31 cellular contexts compared by ENCODE assay signal in the genomic region with DNA sequence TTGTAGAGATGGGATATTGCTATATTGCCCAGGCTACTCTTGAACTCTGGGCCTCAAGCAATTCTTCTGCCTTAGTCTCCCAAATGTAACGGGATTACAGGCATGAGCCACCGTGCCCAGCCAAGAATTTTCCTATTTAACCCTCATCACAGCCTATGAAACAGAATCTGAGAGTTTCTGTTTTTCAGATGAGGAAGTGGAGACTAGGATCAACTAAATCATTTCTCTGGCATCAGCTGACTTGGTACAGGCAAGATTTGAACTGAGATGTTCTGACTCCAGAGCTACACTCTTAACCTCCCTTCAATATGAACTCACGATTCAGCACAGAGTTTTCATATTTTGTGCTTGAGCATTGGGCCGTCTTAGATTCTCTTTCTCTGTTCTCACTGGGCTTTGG. TPM values are rescaled to one million over a fixed set of nuclear protein-coding genes. Genes with fewer than 3 reads are reported as not detected.
"Had no signal": no experiment of that assay in that cellular context is flagged by ENCODE, and none has a peak within 500 bp of the region (broad histone marks: within the 10 kb centered on the region; RNA-seq: fewer than 3 reads in every experiment).

No MANE protein-coding gene starts in this region.

- ATAC-seq: activated CD4-positive, CD25-positive, alpha-beta regulatory T cell treated with anti-CD3 and anti-CD28 coated beads, Interleukin-2, amount 50 U/mL, for 24 hours; activated CD8-positive, alpha-beta T cell treated with anti-CD3 and anti-CD28 coated beads for 36 hours; activated T-cell treated with anti-CD3 and anti-CD28 coated beads, Interleukin-2, amount 50 U/mL, for 4 hours; foreskin keratinocyte; gastrocnemius medialis; heart left ventricle; WTC11 had no signal

- H3K27me3 ChIP-seq: brain microvascular endothelial cell, dorsolateral prefrontal cortex, esophagus muscularis mucosa, foreskin keratinocyte, gastrocnemius medialis, heart left ventricle had no signal

- H3K27ac Mint-ChIP-seq: activated CD8-positive, alpha-beta T cell treated with anti-CD3 and anti-CD28 coated beads for 36 hours; activated naive CD4-positive, alpha-beta T cell treated with anti-CD3 and anti-CD28 coated beads for 36 hours; activated naive CD4-positive, alpha-beta T cell treated with anti-CD3 and anti-CD28 coated beads, Interleukin-2, amount 50 U/mL, for 24 hours; activated naive CD8-positive, alpha-beta T cell treated with anti-CD3 and anti-CD28 coated beads, Interleukin-2, amount 10 ng/mL, durations not matched to agents 7 days and 5 days; activated T-helper 1 cell treated with anti-CD3 and anti-CD28 coated beads, Interleukin-12 subunit alpha, Interleukin-12 subunit beta, Interleukin-2, Interleukin-4 antibody, amounts not matched to agents 30 ng/mL and 10 ng/mL and 1 ng/mL, durations not matched to agents 14 hours and 24 hours and 36 hours; activated T-helper 2 cell treated with anti-CD3 and anti-CD28 coated beads, Interferon-gamma antibody, Interleukin-2, Interleukin-4, amounts not matched to agents 10 μg/mL and 5 μg/mL and 100 μg/mL, durations not matched to agents 14 hours and 24 hours and 36 hours; dendritic cell treated with granulocyte-macrophage colony-stimulating factor and Interleukin-4, amounts not matched to agents 40 ng/mL and 50 ng/mL, for 4 days; endodermal cell; WTC11 had no signal

- H3K27ac ChIP-seq: brain microvascular endothelial cell, coronary artery, dorsolateral prefrontal cortex, esophagus muscularis mucosa, foreskin keratinocyte, gastrocnemius medialis, VCaP had no signal

- DNase-seq: activated CD4-positive, alpha-beta T cell treated with anti-CD3 and anti-CD28 coated beads for 48 hours; activated CD4-positive, alpha-beta T cell treated with anti-CD3 and anti-CD28 coated beads, Interleukin-2, amount 50 U/mL, for 1 hour; activated CD4-positive, alpha-beta T cell treated with anti-CD3 and anti-CD28 coated beads, Interleukin-2, amount 50 U/mL, for 48 hours; activated CD8-positive, alpha-beta memory T cell treated with anti-CD3 and anti-CD28 coated beads for 24 hours; activated CD8-positive, alpha-beta T cell treated with anti-CD3 and anti-CD28 coated beads for 36 hours; activated effector memory CD4-positive, alpha-beta T cell treated with anti-CD3 and anti-CD28 coated beads, Interleukin-2, amount 50 U/mL, for 16 hours; activated naive CD4-positive, alpha-beta T cell treated with anti-CD3 and anti-CD28 coated beads for 36 hours; activated naive CD8-positive, alpha-beta T cell treated with anti-CD3 and anti-CD28 coated beads, Interleukin-2, amount 10 ng/mL, durations not matched to agents 7 days and 5 days; activated T-cell treated with anti-CD3 and anti-CD28 coated beads, Interleukin-2, amount 50 U/mL, for 4 hours; amniotic stem cell; anterior cingulate cortex; brain microvascular endothelial cell; dorsolateral prefrontal cortex; effector memory CD4-positive, alpha-beta T cell; endodermal cell; erythroblast; foreskin keratinocyte; gastrocnemius medialis; glutamatergic neuron; heart left ventricle; T-helper 2 cell had no signal

- H3K4me3 ChIP-seq: coronary artery, dorsolateral prefrontal cortex, esophagus muscularis mucosa, gastrocnemius medialis, heart left ventricle had no signal

- H3K4me1 Mint-ChIP-seq: endodermal cell, WTC11 had no signal

- H3K27me3 Mint-ChIP-seq: activated CD8-positive, alpha-beta T cell treated with anti-CD3 and anti-CD28 coated beads for 36 hours; activated naive CD4-positive, alpha-beta T cell treated with anti-CD3 and anti-CD28 coated beads, Interleukin-2, amount 50 U/mL, for 24 hours; activated naive CD8-positive, alpha-beta T cell treated with anti-CD3 and anti-CD28 coated beads, Interleukin-2, amount 10 ng/mL, durations not matched to agents 7 days and 5 days; central memory CD8-positive, alpha-beta T cell; dendritic cell treated with granulocyte-macrophage colony-stimulating factor and Interleukin-4, amounts not matched to agents 40 ng/mL and 50 ng/mL, for 4 days had no signal

- H3K4me3 Mint-ChIP-seq: activated CD8-positive, alpha-beta T cell treated with anti-CD3 and anti-CD28 coated beads for 36 hours; activated naive CD4-positive, alpha-beta T cell treated with anti-CD3 and anti-CD28 coated beads for 36 hours; activated naive CD4-positive, alpha-beta T cell treated with anti-CD3 and anti-CD28 coated beads, Interleukin-2, amount 50 U/mL, for 24 hours; activated naive CD8-positive, alpha-beta T cell treated with anti-CD3 and anti-CD28 coated beads, Interleukin-2, amount 10 ng/mL, durations not matched to agents 7 days and 5 days; activated T-cell treated with anti-CD3 and anti-CD28 coated beads, Interleukin-2, amount 50 U/mL, for 4 hours; activated T-helper 1 cell treated with anti-CD3 and anti-CD28 coated beads, Interleukin-12 subunit alpha, Interleukin-12 subunit beta, Interleukin-2, Interleukin-4 antibody, amounts not matched to agents 30 ng/mL and 10 ng/mL and 1 ng/mL, durations not matched to agents 14 hours and 24 hours and 36 hours; central memory CD8-positive, alpha-beta T cell; dendritic cell treated with granulocyte-macrophage colony-stimulating factor and Interleukin-4, amounts not matched to agents 40 ng/mL and 50 ng/mL, for 4 days; endodermal cell; WTC11 had no signal

RNA-seq across cellular contexts. Expression of a gene that starts 57.5 kb away (rescaled TPM):
- total RNA-seq: activated T-helper 2 cell treated with anti-CD3 and anti-CD28 coated beads, Interferon-gamma antibody, Interleukin-2, Interleukin-4, amounts not matched to agents 10 μg/mL and 5 μg/mL and 100 μg/mL, durations not matched to agents 14 hours and 24 hours and 36 hours had no signal
